Comparison of ENCODE assay signal across 8 cellular contexts in genomic region chr6:125781307-125781868, GRCh38. TPM values are rescaled to one million over a fixed set of nuclear protein-coding genes. Genes with fewer than 3 reads are reported as not detected.
DNase-seq lines count a peak whose midpoint lies in the region; ATAC-seq, FAIRE-seq and TF ChIP-seq lines count a peak whose summit lies in the region.

No MANE protein-coding gene starts in this region.

- H3K4me2 ChIP-seq in OCI-LY3 (ENCODE audit: low read length) (peak overlapping the region; percentile 68), K562 (ENCODE audit: insufficient read depth, low read length) (peak overlapping the region; percentile 88)

- no peak for FAIRE-seq in K562 (lab: Jason Lieb, UNC)

- peaks cover 4% of the 10 kb centered on the region; the same call in 1 of the 2 replicates for H3K4me1 ChIP-seq in OCI-LY3 (ENCODE audit: low read length)
- no peaks in the 10 kb centered on the region; a peak in 2 of 5 replicates for H3K4me1 ChIP-seq in K562 (replicated peaks in 1 of 2; ENCODE audit: control insufficient read depth in 2 of 2, insufficient read depth in 2 of 2, low read length in 2 of 2)
- peaks cover 7 to 14% of the 10 kb centered on the region in 2 donors for H3K4me1 ChIP-seq in left lung

- H3K27me3 ChIP-seq in OCI-LY3 (ENCODE audit: low read depth, low read length) (no peaks in the 10 kb centered on the region), K562 (ENCODE audit: control insufficient read depth in 2 of 2, insufficient read depth in 2 of 2, low read length in 2 of 2) (no peaks in the 10 kb centered on the region), left lung (no peaks in the 10 kb centered on the region)

- H3K4me3 ChIP-seq in OCI-LY3 (ENCODE audit: low read length), result peak overlapping the region; percentile 88
- H3K4me3 ChIP-seq in K562, result peak overlapping the region; percentile 47
- peak overlapping the region; percentile 46 to 65 for H3K4me3 ChIP-seq in left lung

- ATAC-seq in GM19328 (IDR thresholded peaks at IDR 0.05; ENCODE audit: unreplicated experiment), result peak; percentile 33
- peak; percentile 38 for ATAC-seq in HG03280 (IDR thresholded peaks at IDR 0.05; ENCODE audit: unreplicated experiment)
- peak; percentile 58 for ATAC-seq in K562
- peak; percentile 46 for ATAC-seq in left lung
- no peak for ATAC-seq in esophagus mucosa

- no peaks in the 10 kb centered on the region for H3K9me1 ChIP-seq in K562 (ENCODE audit: control insufficient read depth, insufficient read depth, low read length)

- DNase-seq in DMS 273 (lab: John Stamatoyannopoulos, UW; ENCODE audit: unreplicated experiment) (peak; percentile 74), K562 (ENCODE audit: extremely low read depth in 1 of 4, low spot score in 3 of 4) (peak in 2 of 4 experiments; percentile 34 to 44), left lung (no peak)

- 0% methylated on average over 3 of the region's 3 CpGs for WGBS in K562 (ENCODE audit: insufficient coverage, low coverage, missing lambda C conversion rate)

- TF ChIP-seq RAD21 in K562 (CRISPR knock-in tag; conservative IDR thresholded peaks at IDR 0.05 in 1 of 2, IDR thresholded peaks at IDR 0.05 in 1 of 2), result peak; percentile 34 to 49

- TSS peak; percentile 62 for BruUV-seq in K562 (replicated peaks; lab: Mats Ljungman, UMichigan)

- TF ChIP-seq CTCF in OCI-LY3 (IDR thresholded peaks at IDR 0.05; ENCODE audit: low read depth, low read length), result peak; percentile 52
- TF ChIP-seq CTCF in K562 (IDR thresholded peaks at IDR 0.05 in 2 of 3, conservative IDR thresholded peaks at IDR 0.05 in 1 of 3; ENCODE audit: insufficient read depth in 2 of 3, low read depth in 1 of 3, low read length in 3 of 3), result peak in 1 of 3 experiments; percentile 56; a peak in 3 of 6 replicates
- TF ChIP-seq CTCF in left lung (IDR thresholded peaks at IDR 0.05), result no peak

- intact Hi-C loops in K562 (cut with micrococcal nuclease) (loop anchor here (1.0 to 10.0 kb wide), 6 partner anchors 8 to 817 kb away; partner anchors contain the start of gene RNF217), left lung (cut with DNase I) (loop anchor here in 1 of 2 donors (5.0 kb wide), 1 partner anchor 191 kb away; no protein-coding TSS in a partner anchor)

- no peaks in the 10 kb centered on the region for H3K79me2 ChIP-seq in OCI-LY3 (ENCODE audit: low read length)
- peaks cover 32% of the 10 kb centered on the region for H3K79me2 ChIP-seq in K562 (ENCODE audit: control insufficient read depth, insufficient read depth, low read length)

- TF ChIP-seq POLR2A in K562 (conservative IDR thresholded peaks at IDR 0.05), result no peak

- H3K27ac ChIP-seq in OCI-LY3 (ENCODE audit: low read length) (peak overlapping the region; percentile 82), K562 (ENCODE audit: extremely low read depth, low read depth, low read length) (peak overlapping the region; percentile 98), left lung (peak overlapping the region; percentile 96 to 99), temporal lobe (ENCODE audit: low read depth, low read length) (peak overlapping the region; percentile 87)

- H4K20me1 ChIP-seq in OCI-LY3 (ENCODE audit: insufficient read depth, low read length) (no peaks in the 10 kb centered on the region), K562 (replicated peaks; ENCODE audit: control insufficient read depth, insufficient read depth, low read length) (no peaks in the 10 kb centered on the region)

- no peak; the same call in 1 of the 2 replicates for TF ChIP-seq EP300 in K562 (IDR thresholded peaks at IDR 0.05; ENCODE audit: low read length)

- no peaks in the 10 kb centered on the region for H3K36me3 ChIP-seq in OCI-LY3 (replicated peaks; ENCODE audit: low read depth, low read length)
- H3K36me3 ChIP-seq in K562 (ENCODE audit: control insufficient read depth, insufficient read depth, low read length), result no peaks in the 10 kb centered on the region; the same call in 2 of the 3 replicates
- no peaks in the 10 kb centered on the region for H3K36me3 ChIP-seq in left lung

- CTCF ChIA-PET in K562 (lab: Yijun Ruan, JAX; ENCODE audit: low intra/inter-chr PET ratio), result interaction anchor here (1.2 to 1.5 kb wide), 2 partner anchors 175 to 193 kb away, joined by 5 to 7 read pairs; partner anchors contain the start of gene HINT3

- in situ Hi-C loops in K562 (cut with MboI), result loop anchor here (10.0 kb wide), 1 partner anchor 1493 kb away; no protein-coding TSS in a partner anchor

- POLR2A ChIA-PET in K562 (lab: Yijun Ruan, JAX), result interaction anchor here (0.6 to 2.5 kb wide), 21 partner anchors 9 to 480 kb away, joined by 3 to 98 read pairs (median 6); partner anchors contain the start of genes HDDC2, HINT3, NCOA7 and TRMT11

- peak overlapping the region; percentile 94 for H2AFZ ChIP-seq in OCI-LY3 (ENCODE audit: low read depth, low read length)
- H2AFZ ChIP-seq in K562 (ENCODE audit: low read depth, low read length), result peak overlapping the region; percentile 98

- no peaks in the 10 kb centered on the region for H3K9me3 ChIP-seq in OCI-LY3 (ENCODE audit: insufficient read depth, low read length)
- H3K9me3 ChIP-seq in K562 (replicated peaks; ENCODE audit: control insufficient read depth, insufficient read depth, low read depth, low read length), result 0 out of 2 replicates have a peak, but pooled peaks cover 2% of the 10 kb centered on the region
- H3K9me3 ChIP-seq in left lung, result no peaks in the 10 kb centered on the region

- H3K9ac ChIP-seq in OCI-LY3 (ENCODE audit: low read length), result peak overlapping the region; percentile 83
- peak overlapping the region; percentile 71 to 94; a peak in 3 of 4 replicates for H3K9ac ChIP-seq in K562 (ENCODE audit: insufficient read depth in 1 of 2, low read depth in 2 of 2, low read length in 2 of 2)

TF ChIP-seq in K562, 482 proteins besides CTCF, POLR2A, EP300 and RAD21 (continues in another document):
- TF ChIP-seq ATF7 (IDR thresholded peaks at IDR 0.05) (0 out of 2 replicates have a peak, but pooled peaks have one; percentile 47), VEZF1 (CRISPR knock-in tag; IDR thresholded peaks at IDR 0.05) (no peak), GTF2F1 (IDR thresholded peaks at IDR 0.05; ENCODE audit: low read depth, low read length) (0 out of 2 replicates have a peak, but pooled peaks have one; percentile 9), PRMT5 (CRISPR knock-in tag; IDR thresholded peaks at IDR 0.05) (no peak)

RNA-seq across cellular contexts. Expression of gene NCOA7, which starts 9.4 kb away (rescaled TPM):
- 6.1 and 37.7 TPM in 2 replicates for total RNA-seq in K562 (2011; cell fraction: chromatin; rRNA removed; ENCODE audit: low replicate concordance)
- 4.8 and 5.7 TPM in 2 replicates for total RNA-seq in K562 (2011; cell fraction: nucleolus; rRNA removed)
- 10.2 and 13.4 TPM in 2 replicates for total RNA-seq in K562 (2011; cell fraction: nucleoplasm; rRNA removed)
- 6.7 and 10.6 TPM in 2 replicates for total RNA-seq in K562 (2014; rRNA removed)
- 14.6 and 16.9 TPM in 2 replicates for total RNA-seq in K562 (2014; rRNA removed; fragmentation: Illumina TruSeq; extraction: Trizol)
- 9.3 and 12.7 TPM in 2 replicates for total RNA-seq in K562 (2015; rRNA removed; fragmentation: Illumina TruSeq; extraction: Trizol)
- 13.8 TPM in 2 replicates for total RNA-seq in K562 (2021)
- polyA plus RNA-seq in K562 (2011; rRNA removed), result 8.9 and 9.3 TPM in 2 replicates
- 4.6 and 7.1 TPM in 2 replicates for polyA plus RNA-seq in K562 (2011; cell fraction: cytosol; rRNA removed)
- polyA plus RNA-seq in K562 (2011; cell fraction: nucleus; rRNA removed), result 6.2 and 6.6 TPM in 2 replicates
- 10.0 and 22.1 TPM in 2 replicates for polyA plus RNA-seq in K562 (2012)
- polyA plus RNA-seq in K562 (2014; fragmentation: Illumina TruSeq; extraction: Trizol), result 11.2 and 13.6 TPM in 2 replicates
- polyA plus RNA-seq in K562 (2014; fragmentation: Nextera tagmentation; extraction: Ambion mirVana), result 1 to 10 TPM; 5.8 to 7.0 TPM
- polyA plus RNA-seq in K562 (2014; rRNA removed), result 8.5 and 11.0 TPM in 2 replicates
- 33.3 and 40.5 TPM in 2 replicates for polyA minus RNA-seq in K562 (2011; rRNA and poly(A)+ RNA removed)
- polyA minus RNA-seq in K562 (2011; cell fraction: cytosol; rRNA and poly(A)+ RNA removed), result 10.1 and 10.2 TPM in 2 replicates
- 6.5 and 10.6 TPM in 2 replicates for polyA minus RNA-seq in K562 (2011; cell fraction: nucleus; rRNA and poly(A)+ RNA removed)
- total RNA-seq in left lung, result 10 to 100 TPM; 52.8 to 94.3 TPM
- 29.7 TPM for total RNA-seq in temporal lobe
- total RNA-seq in esophagus mucosa, result 59.8 TPM

RNA-seq across cellular contexts. Expression of gene HEY2, which starts 32.0 kb away (rescaled TPM):
- total RNA-seq in K562 (2011; cell fraction: chromatin; rRNA removed; ENCODE audit: low replicate concordance), result not detected in 2 replicates
- not detected in 2 replicates for total RNA-seq in K562 (2011; cell fraction: nucleolus; rRNA removed)
- total RNA-seq in K562 (2011; cell fraction: nucleoplasm; rRNA removed), result not detected in 2 replicates
- total RNA-seq in K562 (2014; rRNA removed), result not detected in 2 replicates
- not detected in 2 replicates for total RNA-seq in K562 (2014; rRNA removed; fragmentation: Illumina TruSeq; extraction: Trizol)
- total RNA-seq in K562 (2015; rRNA removed; fragmentation: Illumina TruSeq; extraction: Trizol), result not detected in 2 replicates
- 0.07 TPM in 1 of 2 replicates, not detected in the other for total RNA-seq in K562 (2021)
- 0.03 and 0.07 TPM in 2 replicates for polyA plus RNA-seq in K562 (2011; rRNA removed)
- 0.03 and 0.36 TPM in 2 replicates for polyA plus RNA-seq in K562 (2011; cell fraction: cytosol; rRNA removed)
- 0.04 and 0.31 TPM in 2 replicates for polyA plus RNA-seq in K562 (2011; cell fraction: nucleus; rRNA removed)
- 0.05 TPM in 1 of 2 replicates, not detected in the other for polyA plus RNA-seq in K562 (2012)
- polyA plus RNA-seq in K562 (2014; fragmentation: Illumina TruSeq; extraction: Trizol), result 0.04 and 0.12 TPM in 2 replicates
- under 1 TPM in 1 of 2 experiments, not detected in 1; 0.03 TPM for polyA plus RNA-seq in K562 (2014; fragmentation: Nextera tagmentation; extraction: Ambion mirVana)
- polyA plus RNA-seq in K562 (2014; rRNA removed), result 0.07 TPM in 1 of 2 replicates, not detected in the other
- not detected in 2 replicates for polyA minus RNA-seq in K562 (2011; rRNA and poly(A)+ RNA removed)
- polyA minus RNA-seq in K562 (2011; cell fraction: cytosol; rRNA and poly(A)+ RNA removed), result 0.29 TPM in 1 of 2 replicates, not detected in the other
- polyA minus RNA-seq in K562 (2011; cell fraction: nucleus; rRNA and poly(A)+ RNA removed), result not detected in 2 replicates
- 1 to 10 TPM; 1.4 to 3.6 TPM for total RNA-seq in left lung
- total RNA-seq in temporal lobe, result 0.98 TPM
- total RNA-seq in esophagus mucosa, result 1.6 TPM
